ENCODE assay signal across 1 cellular context in genomic region chr3:98731138-98731537, GRCh38.
TF ChIP-seq lines count a peak whose summit lies in the region.

No MANE protein-coding gene starts in this region.

TF ChIP-seq in HepG2, 621 proteins besides CTCF, POLR2A, EP300 and RAD21 (continued from another document):
- TF ChIP-seq NAIF1 (CRISPR knock-in tag; IDR thresholded peaks at IDR 0.05; ENCODE audit: borderline replicate concordance) (no peak), AHDC1 (CRISPR knock-in tag; IDR thresholded peaks at IDR 0.05; ENCODE audit: borderline replicate concordance) (no peak), ZNF207 (IDR thresholded peaks at IDR 0.05; ENCODE audit: borderline replicate concordance) (no peak), REST (IDR thresholded peaks at IDR 0.05; ENCODE audit: borderline replicate concordance in 1 of 2, low read depth in 1 of 2, low read length in 2 of 2) (no peak), STAT5B (CRISPR knock-in tag; IDR thresholded peaks at IDR 0.05) (no peak), NR2F2 (IDR thresholded peaks at IDR 0.05; ENCODE audit: borderline replicate concordance, low read depth) (no peak), ZNF260 (CRISPR knock-in tag; IDR thresholded peaks at IDR 0.05; ENCODE audit: borderline replicate concordance, low read depth) (no peak), CENPBD1 (CRISPR knock-in tag; IDR thresholded peaks at IDR 0.05; ENCODE audit: borderline replicate concordance, low read depth) (no peak), ZNF562 (CRISPR knock-in tag; IDR thresholded peaks at IDR 0.05; ENCODE audit: borderline replicate concordance) (no peak), GLI4 (CRISPR knock-in tag; IDR thresholded peaks at IDR 0.05; ENCODE audit: borderline replicate concordance) (no peak)
